In genomic region chr12:14774074-14774943, GRCh38 we compare ENCODE assay signal across 8 cellular contexts.
DNase-seq lines count a peak whose midpoint lies in the region; ATAC-seq lines count a peak whose summit lies in the region.

No MANE protein-coding gene starts in this region.

- peaks cover 66% of the 10 kb centered on the region for H3K4me1 Mint-ChIP-seq in central memory CD8-positive, alpha-beta T cell

- H3K9me3 Mint-ChIP-seq in central memory CD8-positive, alpha-beta T cell, result no peaks in the 10 kb centered on the region

- H3K27ac Mint-ChIP-seq in central memory CD8-positive, alpha-beta T cell (ENCODE audit: low read depth), result peak overlapping the region; percentile 97

- no peaks in the 10 kb centered on the region for H3K27me3 Mint-ChIP-seq in central memory CD8-positive, alpha-beta T cell

- ATAC-seq in GM21825 (IDR thresholded peaks at IDR 0.05; ENCODE audit: unreplicated experiment), result peak; percentile 61
- ATAC-seq in central memory CD8-positive, alpha-beta T cell (replicated peaks; ENCODE audit: extremely low read depth, poor library complexity, severe bottlenecking), result peak; percentile 41

- DNase-seq in EL (peak; percentile 97), LoVo (ENCODE audit: low spot score) (peak; percentile 99), iris pigment epithelial cell (ENCODE audit: low read depth) (peak; percentile 97), smooth muscle cell of the brain vasculature (ENCODE audit: low read depth, low spot score) (peak; percentile 89), NCI-H748 (lab: John Stamatoyannopoulos, UW; ENCODE audit: unreplicated experiment) (no peak)
- peak; percentile 84 for DNase-seq in activated CD4-positive, CD25-positive, alpha-beta regulatory T cell treated with anti-CD3 and anti-CD28 coated beads, Interleukin-2, amount 50 U/mL, for 16 hours (ENCODE audit: low read depth, low spot score)
- DNase-seq in central memory CD8-positive, alpha-beta T cell (ENCODE audit: low spot score in 2 of 2), result peak; percentile 75 to 80

- H3K4me3 Mint-ChIP-seq in central memory CD8-positive, alpha-beta T cell, result peak overlapping the region; percentile 97

- peaks cover 38% of the 10 kb centered on the region for H3K36me3 Mint-ChIP-seq in central memory CD8-positive, alpha-beta T cell (ENCODE audit: insufficient read depth)
